In the genomic region with DNA sequence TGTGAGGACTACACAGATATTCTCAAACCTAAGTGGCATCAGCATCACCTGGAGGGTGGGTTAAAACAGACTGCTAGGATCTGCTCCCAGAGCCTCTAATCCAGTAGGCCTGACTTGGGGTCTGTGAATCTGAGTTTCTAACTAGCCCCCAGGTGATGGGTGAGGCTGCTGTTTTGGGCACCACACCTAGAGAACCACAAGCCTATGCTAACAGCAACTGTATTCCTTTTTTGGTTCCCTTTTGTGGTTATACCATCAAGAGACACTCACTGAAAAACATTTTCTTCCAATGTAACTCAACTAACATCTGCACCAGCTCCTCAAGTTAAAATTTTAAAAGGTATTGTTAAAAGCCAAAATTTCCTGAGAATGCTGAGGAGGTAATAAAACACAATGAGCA, we compare ENCODE assay signal across 26 cellular contexts. TPM values are rescaled to one million over a fixed set of nuclear protein-coding genes. Genes with fewer than 3 reads are reported as not detected.
A peak's percentile ranks its signal among the peaks of the same experiment; 100 is the strongest.
DNase-seq lines count a peak whose midpoint lies in the region; ATAC-seq and TF ChIP-seq lines count a peak whose summit lies in the region.
"Had no signal": no experiment of that assay in that cellular context is flagged by ENCODE, and none has a peak within 500 bp of the region (broad histone marks: within the 10 kb centered on the region; RNA-seq: fewer than 3 reads in every experiment).

No MANE protein-coding gene starts in this region.

- peaks cover 88% of the 10 kb centered on the region for H3K4me1 Mint-ChIP-seq in stimulated activated naive CD8-positive, alpha-beta T cell treated with anti-CD3 and anti-CD28 coated beads, Interleukin-15, Interleukin-2, amounts not matched to agents 100 ng/mL and 50 ng/mL, for 24 hours (ENCODE audit: low read depth)
- peaks cover 92% of the 10 kb centered on the region for H3K4me1 Mint-ChIP-seq in stimulated activated naive CD8-positive, alpha-beta T cell treated with anti-CD3 and anti-CD28 coated beads, Interleukin-15, amount 100 ng/mL, for 72 hours
- peaks cover 83% of the 10 kb centered on the region for H3K4me1 Mint-ChIP-seq in activated CD4-positive, alpha-beta memory T cell treated with anti-CD3 and anti-CD28 coated beads for 36 hours (ENCODE audit: low read depth)
- peaks cover 23% of the 10 kb centered on the region for H3K4me1 Mint-ChIP-seq in memory B cell
- no peaks in the 10 kb centered on the region for H3K4me1 Mint-ChIP-seq in WTC11
- H3K4me1 Mint-ChIP-seq: neural crest cell had no signal

- H3K27me3 Mint-ChIP-seq in stimulated activated naive CD8-positive, alpha-beta T cell treated with anti-CD3 and anti-CD28 coated beads, Interleukin-15, Interleukin-2, amounts not matched to agents 100 ng/mL and 50 ng/mL, for 24 hours: no peaks in the 10 kb centered on the region
- no peaks in the 10 kb centered on the region for H3K27me3 Mint-ChIP-seq in stimulated activated naive CD8-positive, alpha-beta T cell treated with anti-CD3 and anti-CD28 coated beads, Interleukin-15, amount 100 ng/mL, for 72 hours
- H3K27me3 Mint-ChIP-seq in activated CD4-positive, alpha-beta memory T cell treated with anti-CD3 and anti-CD28 coated beads for 36 hours: no peaks in the 10 kb centered on the region
- H3K27me3 Mint-ChIP-seq in memory B cell (no peaks in the 10 kb centered on the region), WTC11 (ENCODE audit: low read depth) (no peaks in the 10 kb centered on the region)

- POLR2A ChIA-PET in activated CD4-positive, alpha-beta memory T cell treated with anti-CD3 and anti-CD28 coated beads for 36 hours (lab: Charles Lee): interaction anchor here (1.4 kb wide), 1 partner anchor 12 kb away, joined by 5 read pairs; no protein-coding TSS in a partner anchor
- POLR2A ChIA-PET in WTC11 (lab: Charles Lee): no interaction called here

- DNase-seq in stimulated activated naive CD8-positive, alpha-beta T cell treated with anti-CD3 and anti-CD28 coated beads, Interleukin-15, amount 100 ng/mL, for 72 hours: no peak
- DNase-seq in activated CD4-positive, alpha-beta memory T cell treated with anti-CD3 and anti-CD28 coated beads for 36 hours: peak; percentile 6
- no peak for DNase-seq in memory B cell (ENCODE audit: low spot score in 2 of 2)
- no peak for DNase-seq in WTC11 (ENCODE audit: low spot score)
- no peak for DNase-seq in sciatic nerve (ENCODE audit: low spot score)
- DNase-seq in SHP77 (lab: John Stamatoyannopoulos, UW): no peak
- DNase-seq: adrenal gland; brain microvascular endothelial cell; DMS79 treated with DMSO at 0.1 percent for 48 hours; hippocampal formation; left ventricle myocardium inferior; midbrain; NCI-H1694; NCI-H2171; NCI-H69; sigmoid colon; stimulated activated CD4-positive, alpha-beta T cell treated with anti-CD3 and anti-CD28 coated beads, Interleukin-15, amount 100 ng/mL, for 24 hours; stimulated activated CD8-positive, alpha-beta memory T cell treated with anti-CD3 and anti-CD28 coated beads, Interleukin-4, amount 100 ng/mL, for 48 hours; uterus had no signal

- no peak overlapping the region for H3K4me3 Mint-ChIP-seq in stimulated activated naive CD8-positive, alpha-beta T cell treated with anti-CD3 and anti-CD28 coated beads, Interleukin-15, Interleukin-2, amounts not matched to agents 100 ng/mL and 50 ng/mL, for 24 hours
- H3K4me3 Mint-ChIP-seq in stimulated activated naive CD8-positive, alpha-beta T cell treated with anti-CD3 and anti-CD28 coated beads, Interleukin-15, amount 100 ng/mL, for 72 hours: no peak overlapping the region
- H3K4me3 Mint-ChIP-seq in activated CD4-positive, alpha-beta memory T cell treated with anti-CD3 and anti-CD28 coated beads for 36 hours: no peak overlapping the region
- peak overlapping the region; percentile 41 for H3K4me3 Mint-ChIP-seq in memory B cell
- no peak overlapping the region for H3K4me3 Mint-ChIP-seq in WTC11
- H3K4me3 Mint-ChIP-seq: neural crest cell had no signal

- no peak for TF ChIP-seq CTCF in WTC11 (IDR thresholded peaks at IDR 0.05)

- H3K27ac Mint-ChIP-seq in stimulated activated naive CD8-positive, alpha-beta T cell treated with anti-CD3 and anti-CD28 coated beads, Interleukin-15, Interleukin-2, amounts not matched to agents 100 ng/mL and 50 ng/mL, for 24 hours: peak overlapping the region; percentile 74
- H3K27ac Mint-ChIP-seq in stimulated activated naive CD8-positive, alpha-beta T cell treated with anti-CD3 and anti-CD28 coated beads, Interleukin-15, amount 100 ng/mL, for 72 hours: no peak overlapping the region
- peak overlapping the region; percentile 77 for H3K27ac Mint-ChIP-seq in activated CD4-positive, alpha-beta memory T cell treated with anti-CD3 and anti-CD28 coated beads for 36 hours
- peak overlapping the region; percentile 63 for H3K27ac Mint-ChIP-seq in memory B cell
- no peak overlapping the region for H3K27ac Mint-ChIP-seq in WTC11

- CTCF ChIA-PET in activated CD4-positive, alpha-beta memory T cell treated with anti-CD3 and anti-CD28 coated beads for 36 hours (lab: Charles Lee): interaction anchor here (0.6 to 1.6 kb wide), 2 partner anchors 42 to 77 kb away, joined by 3 to 5 read pairs; no protein-coding TSS in a partner anchor
- CTCF ChIA-PET in WTC11 (lab: Charles Lee): interaction anchor here (2.5 kb wide), 1 partner anchor 42 kb away, joined by 7 read pairs; no protein-coding TSS in a partner anchor

- intact Hi-C loops in activated CD4-positive, alpha-beta memory T cell treated with anti-CD3 and anti-CD28 coated beads for 36 hours (cut with micrococcal nuclease): no loop called here
- intact Hi-C loops in sciatic nerve (cut with DNase I): no loop called here

- H3K9me3 Mint-ChIP-seq in stimulated activated naive CD8-positive, alpha-beta T cell treated with anti-CD3 and anti-CD28 coated beads, Interleukin-15, Interleukin-2, amounts not matched to agents 100 ng/mL and 50 ng/mL, for 24 hours: no peaks in the 10 kb centered on the region
- H3K9me3 Mint-ChIP-seq in stimulated activated naive CD8-positive, alpha-beta T cell treated with anti-CD3 and anti-CD28 coated beads, Interleukin-15, amount 100 ng/mL, for 72 hours: no peaks in the 10 kb centered on the region
- no peaks in the 10 kb centered on the region for H3K9me3 Mint-ChIP-seq in activated CD4-positive, alpha-beta memory T cell treated with anti-CD3 and anti-CD28 coated beads for 36 hours
- H3K9me3 Mint-ChIP-seq in memory B cell (no peaks in the 10 kb centered on the region), WTC11 (no peaks in the 10 kb centered on the region)
- H3K9me3 Mint-ChIP-seq: neural crest cell had no signal

- no peak for ATAC-seq in stimulated activated naive CD8-positive, alpha-beta T cell treated with anti-CD3 and anti-CD28 coated beads, Interleukin-15, amount 100 ng/mL, for 72 hours
- ATAC-seq in memory B cell (ENCODE audit: low read depth) (peak; percentile 79), WTC11 (no peak), sciatic nerve (no peak)
- ATAC-seq: GM12878, HCT116, K562, SK-N-SH treated with all-trans-retinoic acid at 6 μM for 48 hours had no signal

- peaks cover 98% of the 10 kb centered on the region for H3K36me3 Mint-ChIP-seq in stimulated activated naive CD8-positive, alpha-beta T cell treated with anti-CD3 and anti-CD28 coated beads, Interleukin-15, Interleukin-2, amounts not matched to agents 100 ng/mL and 50 ng/mL, for 24 hours (ENCODE audit: low read depth)
- peaks cover 91% of the 10 kb centered on the region for H3K36me3 Mint-ChIP-seq in activated CD4-positive, alpha-beta memory T cell treated with anti-CD3 and anti-CD28 coated beads for 36 hours
- peaks cover 40% of the 10 kb centered on the region for H3K36me3 Mint-ChIP-seq in memory B cell
- H3K36me3 Mint-ChIP-seq in WTC11: peaks cover 91% of the 10 kb centered on the region

TF ChIP-seq in WTC11, 78 proteins besides CTCF, POLR2A, EP300 and RAD21 (continues in another document):
- TF ChIP-seq PREB (CRISPR knock-in tag; IDR thresholded peaks at IDR 0.05; ENCODE audit: borderline replicate concordance): no peak
- no peak for TF ChIP-seq ZNF416 (CRISPR knock-in tag; IDR thresholded peaks at IDR 0.05)

RNA-seq across cellular contexts. Expression of gene WDR82, which starts 16.0 kb away (rescaled TPM):
- 100 to 1,000 TPM; 110 to 111 TPM for total RNA-seq in activated CD4-positive, alpha-beta memory T cell treated with anti-CD3 and anti-CD28 coated beads for 36 hours
- total RNA-seq in WTC11 (2021) (64.6 to 69.7 TPM (median 64.9 TPM) in 3 replicates), sciatic nerve (71.5 TPM)

RNA-seq across cellular contexts. Expression of gene PPM1M, which starts 16.9 kb away (rescaled TPM):
- total RNA-seq in activated CD4-positive, alpha-beta memory T cell treated with anti-CD3 and anti-CD28 coated beads for 36 hours: 100 to 1,000 TPM; 111 TPM
- total RNA-seq in WTC11 (2021) (5.1 to 7.0 TPM (median 6.0 TPM) in 3 replicates), sciatic nerve (36.9 TPM)

RNA-seq across cellular contexts. Expression of gene TWF2, which starts 23.5 kb away (rescaled TPM):
- total RNA-seq in activated CD4-positive, alpha-beta memory T cell treated with anti-CD3 and anti-CD28 coated beads for 36 hours: 100 to 1,000 TPM; 114 to 118 TPM
- 60.8 to 71.1 TPM (median 66.3 TPM) in 3 replicates for total RNA-seq in WTC11 (2021)
- total RNA-seq in sciatic nerve: 39.8 TPM

RNA-seq across cellular contexts. Expression of gene GLYCTK, which starts 25.2 kb away (rescaled TPM):
- total RNA-seq in activated CD4-positive, alpha-beta memory T cell treated with anti-CD3 and anti-CD28 coated beads for 36 hours: 10 to 100 TPM; 21.9 to 23.1 TPM
- total RNA-seq in WTC11 (2021) (5.8 to 8.7 TPM (median 6.2 TPM) in 3 replicates), sciatic nerve (16.7 TPM)

RNA-seq across cellular contexts. Expression of gene TLR9, which starts 37.0 kb away (rescaled TPM):
- total RNA-seq in activated CD4-positive, alpha-beta memory T cell treated with anti-CD3 and anti-CD28 coated beads for 36 hours: under 1 TPM; 0.59 to 0.90 TPM
- total RNA-seq in WTC11 (2021): not detected in 3 replicates
- 1.1 TPM for total RNA-seq in sciatic nerve
- total RNA-seq: frontal cortex, K562, neural crest cell had no signal

Comparison
In these comparisons a context has a peak if more than half of its experiments do, and no peak if none do; other contexts are left out.
1. H3K27ac Mint-ChIP-seq: peak in stimulated activated naive CD8-positive, alpha-beta T cell treated with anti-CD3 and anti-CD28 coated beads, Interleukin-15, Interleukin-2, amounts not matched to agents 100 ng/mL and 50 ng/mL, for 24 hours (single experiment), activated CD4-positive, alpha-beta memory T cell treated with anti-CD3 and anti-CD28 coated beads for 36 hours (single experiment) and memory B cell (single experiment); none in stimulated activated naive CD8-positive, alpha-beta T cell treated with anti-CD3 and anti-CD28 coated beads, Interleukin-15, amount 100 ng/mL, for 72 hours (0 of 2) and WTC11 (single experiment).